Comparison of ENCODE assay signal across 9 cellular contexts in genomic region chr19:35719402-35720162, GRCh38. TPM values are rescaled to one million over a fixed set of nuclear protein-coding genes. Genes with fewer than 3 reads are reported as not detected.
DNase-seq lines count a peak whose midpoint lies in the region; ATAC-seq and TF ChIP-seq lines count a peak whose summit lies in the region.
"Had no signal": no experiment of that assay in that cellular context is flagged by ENCODE, and none has a peak within 500 bp of the region (broad histone marks: within the 10 kb centered on the region; RNA-seq: fewer than 3 reads in every experiment).

No MANE protein-coding gene starts in this region.

- CTCF ChIA-PET in activated CD4-positive, alpha-beta T cell treated with anti-CD3 and anti-CD28 coated beads, Interleukin-2, amount 10 ng/mL, durations not matched to agents 7 days and 5 days (lab: Charles Lee): interaction anchor here (1.1 kb wide), 1 partner anchor 17 kb away, joined by 4 read pairs; no protein-coding TSS in a partner anchor
- CTCF ChIA-PET in activated CD4-positive, alpha-beta memory T cell treated with anti-CD3 and anti-CD28 coated beads for 36 hours (lab: Charles Lee): interaction anchor here (1.3 to 1.4 kb wide), 2 partner anchors 25 to 71 kb away, joined by 3 to 12 read pairs; partner anchors contain the start of gene COX6B1

- no peak for DNase-seq in activated CD4-positive, alpha-beta T cell treated with anti-CD3 and anti-CD28 coated beads, Interleukin-2, amount 10 ng/mL, durations not matched to agents 7 days and 5 days
- no peak for DNase-seq in activated CD4-positive, alpha-beta T cell treated with anti-CD3 and anti-CD28 coated beads, Interleukin-2, amount 50 U/mL, for 4 hours
- DNase-seq in activated CD4-positive, alpha-beta memory T cell treated with anti-CD3 and anti-CD28 coated beads for 36 hours: no peak
- DNase-seq in glutamatergic neuron (no peak), anterior cingulate cortex (lab: John Stamatoyannopoulos, UW) (no peak)
- DNase-seq in stimulated activated effector memory CD8-positive, alpha-beta T cell treated with anti-CD3 and anti-CD28 coated beads, Interleukin-12 subunit alpha, Interleukin-12 subunit beta, amount 100 ng/mL, for 72 hours (ENCODE audit: low spot score in 2 of 2): no peak
- DNase-seq: NCI-H187 treated with DMSO at 0.1 percent for 48 hours had no signal

- no peak for TF ChIP-seq CTCF in glutamatergic neuron (IDR thresholded peaks at IDR 0.05; ENCODE audit: partially characterized antibody, unreplicated experiment)

- peak overlapping the region; percentile 85 for H3K27ac Mint-ChIP-seq in activated CD4-positive, alpha-beta T cell treated with anti-CD3 and anti-CD28 coated beads, Interleukin-2, amount 10 ng/mL, durations not matched to agents 7 days and 5 days
- peak overlapping the region; percentile 93 for H3K27ac Mint-ChIP-seq in activated CD4-positive, alpha-beta memory T cell treated with anti-CD3 and anti-CD28 coated beads for 36 hours
- H3K27ac Mint-ChIP-seq in glutamatergic neuron (ENCODE audit: unreplicated experiment): peak overlapping the region; percentile 64
- peak overlapping the region; percentile 94 for H3K27ac Mint-ChIP-seq in stimulated activated effector memory CD8-positive, alpha-beta T cell treated with anti-CD3 and anti-CD28 coated beads, Interleukin-12 subunit alpha, Interleukin-12 subunit beta, amount 100 ng/mL, for 72 hours

- peaks cover 34% of the 10 kb centered on the region for H3K36me3 Mint-ChIP-seq in activated CD4-positive, alpha-beta T cell treated with anti-CD3 and anti-CD28 coated beads, Interleukin-2, amount 10 ng/mL, durations not matched to agents 7 days and 5 days (ENCODE audit: low read depth)
- H3K36me3 Mint-ChIP-seq in activated CD4-positive, alpha-beta memory T cell treated with anti-CD3 and anti-CD28 coated beads for 36 hours: peaks cover 63% of the 10 kb centered on the region
- peaks cover 4% of the 10 kb centered on the region for H3K36me3 Mint-ChIP-seq in glutamatergic neuron (ENCODE audit: unreplicated experiment)
- peaks cover 98% of the 10 kb centered on the region for H3K36me3 Mint-ChIP-seq in stimulated activated effector memory CD8-positive, alpha-beta T cell treated with anti-CD3 and anti-CD28 coated beads, Interleukin-12 subunit alpha, Interleukin-12 subunit beta, amount 100 ng/mL, for 72 hours

- H3K27me3 Mint-ChIP-seq in activated CD4-positive, alpha-beta T cell treated with anti-CD3 and anti-CD28 coated beads, Interleukin-2, amount 10 ng/mL, durations not matched to agents 7 days and 5 days: no peaks in the 10 kb centered on the region
- H3K27me3 Mint-ChIP-seq in activated CD4-positive, alpha-beta memory T cell treated with anti-CD3 and anti-CD28 coated beads for 36 hours: peaks cover 1% of the 10 kb centered on the region
- H3K27me3 Mint-ChIP-seq in glutamatergic neuron (ENCODE audit: unreplicated experiment): peaks cover 7% of the 10 kb centered on the region

- H3K4me1 Mint-ChIP-seq in activated CD4-positive, alpha-beta T cell treated with anti-CD3 and anti-CD28 coated beads, Interleukin-2, amount 10 ng/mL, durations not matched to agents 7 days and 5 days: peaks cover 41% of the 10 kb centered on the region
- H3K4me1 Mint-ChIP-seq in activated CD4-positive, alpha-beta memory T cell treated with anti-CD3 and anti-CD28 coated beads for 36 hours (ENCODE audit: low read depth): peaks cover 26% of the 10 kb centered on the region
- H3K4me1 Mint-ChIP-seq in glutamatergic neuron (ENCODE audit: low read depth, unreplicated experiment): peaks cover 11% of the 10 kb centered on the region
- peaks cover 64% of the 10 kb centered on the region for H3K4me1 Mint-ChIP-seq in stimulated activated effector memory CD8-positive, alpha-beta T cell treated with anti-CD3 and anti-CD28 coated beads, Interleukin-12 subunit alpha, Interleukin-12 subunit beta, amount 100 ng/mL, for 72 hours

- no peak for ATAC-seq in stimulated activated effector memory CD8-positive, alpha-beta T cell treated with anti-CD3 and anti-CD28 coated beads, Interleukin-12 subunit alpha, Interleukin-12 subunit beta, amount 100 ng/mL, for 72 hours
- ATAC-seq in HG02610 (IDR thresholded peaks at IDR 0.05; ENCODE audit: unreplicated experiment) (no peak), GM18907 (IDR thresholded peaks at IDR 0.05; ENCODE audit: unreplicated experiment) (no peak)

- no peaks in the 10 kb centered on the region for H3K9me3 Mint-ChIP-seq in activated CD4-positive, alpha-beta T cell treated with anti-CD3 and anti-CD28 coated beads, Interleukin-2, amount 10 ng/mL, durations not matched to agents 7 days and 5 days
- H3K9me3 Mint-ChIP-seq in activated CD4-positive, alpha-beta memory T cell treated with anti-CD3 and anti-CD28 coated beads for 36 hours: no peaks in the 10 kb centered on the region
- H3K9me3 Mint-ChIP-seq in glutamatergic neuron (ENCODE audit: unreplicated experiment): peaks cover 12% of the 10 kb centered on the region
- H3K9me3 Mint-ChIP-seq in stimulated activated effector memory CD8-positive, alpha-beta T cell treated with anti-CD3 and anti-CD28 coated beads, Interleukin-12 subunit alpha, Interleukin-12 subunit beta, amount 100 ng/mL, for 72 hours: no peaks in the 10 kb centered on the region

- H3K4me3 Mint-ChIP-seq in activated CD4-positive, alpha-beta T cell treated with anti-CD3 and anti-CD28 coated beads, Interleukin-2, amount 10 ng/mL, durations not matched to agents 7 days and 5 days: peak overlapping the region; percentile 87
- peak overlapping the region; percentile 94 for H3K4me3 Mint-ChIP-seq in activated CD4-positive, alpha-beta memory T cell treated with anti-CD3 and anti-CD28 coated beads for 36 hours
- H3K4me3 Mint-ChIP-seq in glutamatergic neuron (ENCODE audit: unreplicated experiment): peak overlapping the region; percentile 90
- peak overlapping the region; percentile 81 for H3K4me3 Mint-ChIP-seq in stimulated activated effector memory CD8-positive, alpha-beta T cell treated with anti-CD3 and anti-CD28 coated beads, Interleukin-12 subunit alpha, Interleukin-12 subunit beta, amount 100 ng/mL, for 72 hours

- intact Hi-C loops in activated CD4-positive, alpha-beta memory T cell treated with anti-CD3 and anti-CD28 coated beads for 36 hours (cut with micrococcal nuclease): loop anchor here (10.0 kb wide), 2 partner anchors 395 to 495 kb away; partner anchors contain the start of genes OVOL3, POLR2I, TBCB and ZNF146

- POLR2A ChIA-PET in activated CD4-positive, alpha-beta T cell treated with anti-CD3 and anti-CD28 coated beads, Interleukin-2, amount 10 ng/mL, durations not matched to agents 7 days and 5 days (lab: Charles Lee): no interaction called here
- POLR2A ChIA-PET in activated CD4-positive, alpha-beta memory T cell treated with anti-CD3 and anti-CD28 coated beads for 36 hours (lab: Charles Lee): interaction anchor here (0.7 to 3.8 kb wide), 10 partner anchors 9 to 164 kb away, joined by 3 to 34 read pairs (median 6); partner anchors contain the start of genes IGFLR1, LIN37, PSENEN and U2AF1L4

RNA-seq across cellular contexts. Expression of gene KMT2B, which starts 1.8 kb away (rescaled TPM):
- 10 to 100 TPM; 65.1 to 67.2 TPM for total RNA-seq in activated CD4-positive, alpha-beta T cell treated with anti-CD3 and anti-CD28 coated beads, Interleukin-2, amount 10 ng/mL, durations not matched to agents 7 days and 5 days
- total RNA-seq in activated CD4-positive, alpha-beta memory T cell treated with anti-CD3 and anti-CD28 coated beads for 36 hours: 10 to 100 TPM; 47.0 to 54.2 TPM
- 60.8 TPM for total RNA-seq in glutamatergic neuron (ENCODE audit: unreplicated experiment)

RNA-seq across cellular contexts. Expression of gene ZBTB32, which starts 15.2 kb away (rescaled TPM):
- 10 to 100 TPM; 15.4 to 17.3 TPM for total RNA-seq in activated CD4-positive, alpha-beta T cell treated with anti-CD3 and anti-CD28 coated beads, Interleukin-2, amount 10 ng/mL, durations not matched to agents 7 days and 5 days
- total RNA-seq in activated CD4-positive, alpha-beta memory T cell treated with anti-CD3 and anti-CD28 coated beads for 36 hours: 100 to 1,000 TPM; 226 to 228 TPM
- not detected for total RNA-seq in glutamatergic neuron (ENCODE audit: unreplicated experiment)

RNA-seq across cellular contexts. Expression of gene IGFLR1, which starts 22.7 kb away (rescaled TPM):
- total RNA-seq in activated CD4-positive, alpha-beta T cell treated with anti-CD3 and anti-CD28 coated beads, Interleukin-2, amount 10 ng/mL, durations not matched to agents 7 days and 5 days: 10 to 100 TPM; 53.7 to 54.6 TPM
- 10 to 100 TPM; 90.1 to 92.8 TPM for total RNA-seq in activated CD4-positive, alpha-beta memory T cell treated with anti-CD3 and anti-CD28 coated beads for 36 hours
- total RNA-seq in glutamatergic neuron (ENCODE audit: unreplicated experiment): 4.7 TPM

RNA-seq across cellular contexts. Expression of gene U2AF1L4, which starts 25.6 kb away (rescaled TPM):
- total RNA-seq in activated CD4-positive, alpha-beta T cell treated with anti-CD3 and anti-CD28 coated beads, Interleukin-2, amount 10 ng/mL, durations not matched to agents 7 days and 5 days: 10 to 100 TPM; 35.0 to 38.1 TPM
- total RNA-seq in activated CD4-positive, alpha-beta memory T cell treated with anti-CD3 and anti-CD28 coated beads for 36 hours: 10 to 100 TPM; 34.6 to 37.8 TPM
- total RNA-seq in glutamatergic neuron (ENCODE audit: unreplicated experiment): 24.3 TPM

RNA-seq across cellular contexts. Expression of gene PSENEN, which starts 25.9 kb away (rescaled TPM):
- total RNA-seq in activated CD4-positive, alpha-beta T cell treated with anti-CD3 and anti-CD28 coated beads, Interleukin-2, amount 10 ng/mL, durations not matched to agents 7 days and 5 days: 10 to 100 TPM; 41.7 to 46.3 TPM
- total RNA-seq in activated CD4-positive, alpha-beta memory T cell treated with anti-CD3 and anti-CD28 coated beads for 36 hours: 10 to 100 TPM; 46.7 to 47.9 TPM
- total RNA-seq in glutamatergic neuron (ENCODE audit: unreplicated experiment): 109 TPM

Comparison
In these comparisons a context has a peak if more than half of its experiments do, and no peak if none do; other contexts are left out.
1. RNA of gene ZBTB32, which starts 15.2 kb away (total RNA-seq): 226 to 228 TPM in activated CD4-positive, alpha-beta memory T cell treated with anti-CD3 and anti-CD28 coated beads for 36 hours and 15.4 to 17.3 TPM in activated CD4-positive, alpha-beta T cell treated with anti-CD3 and anti-CD28 coated beads, Interleukin-2, amount 10 ng/mL, durations not matched to agents 7 days and 5 days; not detected in glutamatergic neuron (single experiment); every median in the first group is over 10 times any median in the second.
2. Peak in every context shown above with its lines, with median percentiles within 50 percentile points of each other: H3K27ac Mint-ChIP-seq and H3K4me3 Mint-ChIP-seq.